In genomic region chr2:74423226-74424095, GRCh38 we compare ENCODE assay signal across 1 cellular context.
TF ChIP-seq lines count a peak whose summit lies in the region.

No MANE protein-coding gene starts in this region.

TF ChIP-seq in H1, 55 proteins besides CTCF, POLR2A, EP300 and RAD21:
- peak; percentile 52 for TF ChIP-seq POLR2AphosphoS5 (IDR thresholded peaks at IDR 0.05; ENCODE audit: low read depth, low read length)
- TF ChIP-seq USF2 (IDR thresholded peaks at IDR 0.05; ENCODE audit: low read length) = no peak
- no peak for TF ChIP-seq RFX5 (IDR thresholded peaks at IDR 0.05; ENCODE audit: borderline replicate concordance, low read depth, low read length)
- no peak for TF ChIP-seq CBX5 (IDR thresholded peaks at IDR 0.05; ENCODE audit: low read depth, low read length)
- no peak for TF ChIP-seq TBP (IDR thresholded peaks at IDR 0.05; ENCODE audit: low read depth, low read length)
